In the genomic region with DNA sequence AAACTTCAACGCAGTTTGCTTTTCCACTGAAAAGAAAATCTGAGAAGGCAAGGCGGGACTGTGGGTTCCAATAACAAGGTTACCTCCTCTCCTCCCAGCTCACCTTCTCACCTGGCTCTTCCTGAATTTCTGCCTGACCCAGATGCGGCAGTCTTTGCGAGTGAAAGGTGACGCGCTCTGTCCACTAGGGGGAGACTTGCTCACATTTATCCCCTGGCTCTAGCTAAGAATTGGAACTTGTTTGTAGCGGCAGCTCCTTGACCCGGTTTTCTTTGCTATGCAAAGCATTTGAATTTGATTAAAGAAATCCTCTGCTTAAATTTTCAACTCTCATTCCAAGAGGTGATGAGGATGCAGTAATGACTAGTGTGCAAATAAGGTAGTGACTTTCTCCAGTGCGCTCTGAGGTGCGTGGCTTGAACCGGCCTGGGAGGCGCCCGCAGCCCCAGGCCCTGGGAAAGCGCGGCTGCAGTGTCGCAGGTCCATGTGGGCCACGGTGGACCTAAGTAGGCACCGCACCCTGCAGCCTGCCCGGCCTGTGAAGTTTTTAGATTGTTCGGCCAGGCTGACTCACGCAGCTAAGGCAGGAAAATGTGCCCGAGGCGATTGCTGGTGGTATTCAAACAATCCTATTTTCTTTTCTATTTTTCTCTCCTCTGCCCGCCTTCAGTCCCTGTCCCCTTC, we compare ENCODE assay signal across 8 cellular contexts.
A peak's percentile ranks its signal among the peaks of the same experiment; 100 is the strongest.
DNase-seq lines count a peak whose midpoint lies in the region; ATAC-seq and TF ChIP-seq lines count a peak whose summit lies in the region.

No MANE protein-coding gene starts in this region.

- intact Hi-C loops in left lung (cut with DNase I), result no loop called here

- ATAC-seq in GM19395 (IDR thresholded peaks at IDR 0.05; ENCODE audit: unreplicated experiment), result peak; percentile 92
- peak; percentile 93 for ATAC-seq in HG03432 (IDR thresholded peaks at IDR 0.05; ENCODE audit: unreplicated experiment)
- peak; percentile 99 for ATAC-seq in left lung

- H3K27ac ChIP-seq in left lung, result no peak overlapping the region

- H3K4me1 ChIP-seq in left lung, result no peaks in the 10 kb centered on the region

- TF ChIP-seq CTCF in left lung (IDR thresholded peaks at IDR 0.05), result peak; percentile 78 to 82

- H3K9me3 ChIP-seq in left lung, result no peaks in the 10 kb centered on the region

- DNase-seq in COLO668 (lab: John Stamatoyannopoulos, UW; ENCODE audit: unreplicated experiment) (peak; percentile 60), NCI-H345 (lab: John Stamatoyannopoulos, UW) (peak; percentile 73), dermis microvascular lymphatic vessel endothelial cell (ENCODE audit: low read depth in 2 of 2) (peak; percentile 29 to 59), left lung (peak; percentile 43 to 74)
- DNase-seq in activated CD4-positive, alpha-beta T cell treated with anti-CD3 and anti-CD28 coated beads for 4 hours, result peak; percentile 5 to 8
- peak; percentile 1 to 3 for DNase-seq in stimulated activated CD8-positive, alpha-beta memory T cell treated with anti-CD3 and anti-CD28 coated beads, Interleukin-15, amount 100 ng/mL, for 48 hours (ENCODE audit: low read depth in 2 of 2)

- H3K36me3 ChIP-seq in left lung, result no peaks in the 10 kb centered on the region

- peaks cover 0 to 16% of the 10 kb centered on the region in 2 donors for H3K27me3 ChIP-seq in left lung

- H3K4me3 ChIP-seq in left lung, result no peak overlapping the region

Comparison
In these comparisons a context has a peak if more than half of its experiments do, and no peak if none do; other contexts are left out.
1. DNase-seq: peak in every context shown above with its lines; median percentile 73 in NCI-H345; 60 in COLO668; 58 in left lung; 44 in dermis microvascular lymphatic vessel endothelial cell; 6 in activated CD4-positive, alpha-beta T cell treated with anti-CD3 and anti-CD28 coated beads for 4 hours; 2 in stimulated activated CD8-positive, alpha-beta memory T cell treated with anti-CD3 and anti-CD28 coated beads, Interleukin-15, amount 100 ng/mL, for 48 hours.